21 cellular contexts compared by ENCODE assay signal in the genomic region with DNA sequence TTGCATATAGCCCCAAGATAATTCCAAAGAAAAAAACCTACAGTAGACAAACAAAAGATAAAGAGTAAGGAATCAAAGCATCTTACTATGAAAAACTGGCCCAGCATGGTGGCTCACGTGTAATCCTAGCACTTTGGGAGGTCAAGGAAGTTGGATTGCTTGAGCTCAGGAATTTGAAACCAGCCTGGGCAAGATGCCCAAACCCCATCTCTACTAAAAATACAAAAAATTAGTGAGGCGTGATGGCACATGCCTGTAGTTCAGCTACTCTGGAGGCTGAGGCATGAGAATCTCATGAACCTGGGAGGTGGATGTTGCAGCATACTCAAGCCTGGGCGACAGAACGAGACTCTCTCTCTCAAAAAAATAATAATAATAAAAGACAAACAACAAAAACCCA.
DNase-seq lines count a peak whose midpoint lies in the region; ATAC-seq, FAIRE-seq and TF ChIP-seq lines count a peak whose summit lies in the region.
"Had no signal": no experiment of that assay in that cellular context is flagged by ENCODE, and none has a peak within 500 bp of the region (broad histone marks: within the 10 kb centered on the region; RNA-seq: fewer than 3 reads in every experiment).

No MANE protein-coding gene starts in this region.

- no peaks in the 10 kb centered on the region for H3K27me3 Mint-ChIP-seq in osteocyte (ENCODE audit: unreplicated experiment)
- no peaks in the 10 kb centered on the region for H3K27me3 Mint-ChIP-seq in activated CD8-positive, alpha-beta T cell treated with anti-CD3 and anti-CD28 coated beads for 36 hours
- no peaks in the 10 kb centered on the region for H3K27me3 Mint-ChIP-seq in stimulated activated naive B cell treated with anti-CD40 and anti-IgM and Interleukin-4, amounts not matched to agents 10 μg/mL and 1 μg/mL and 100 μg/mL, for 72 hours
- H3K27me3 Mint-ChIP-seq: B cell; CD4-positive, alpha-beta memory T cell had no signal

- CTCF ChIA-PET in activated CD8-positive, alpha-beta T cell treated with anti-CD3 and anti-CD28 coated beads for 36 hours (lab: Charles Lee): no interaction called here

- FAIRE-seq in RCC 7860 (lab: Jason Lieb, UNC): peak; percentile 80
- FAIRE-seq: GM12892, H54 had no signal

- no peak overlapping the region for H3K4me3 Mint-ChIP-seq in osteocyte (ENCODE audit: unreplicated experiment)
- no peak overlapping the region for H3K4me3 Mint-ChIP-seq in activated CD8-positive, alpha-beta T cell treated with anti-CD3 and anti-CD28 coated beads for 36 hours
- H3K4me3 Mint-ChIP-seq in stimulated activated naive B cell treated with anti-CD40 and anti-IgM and Interleukin-4, amounts not matched to agents 10 μg/mL and 1 μg/mL and 100 μg/mL, for 72 hours: no peak overlapping the region
- H3K4me3 Mint-ChIP-seq: B cell; CD4-positive, alpha-beta memory T cell; HFFc6 had no signal

- peaks cover 39% of the 10 kb centered on the region for H3K9me3 Mint-ChIP-seq in osteocyte (ENCODE audit: unreplicated experiment)
- H3K9me3 Mint-ChIP-seq in activated CD8-positive, alpha-beta T cell treated with anti-CD3 and anti-CD28 coated beads for 36 hours: peaks cover 21% of the 10 kb centered on the region
- peaks cover 0 to 12% of the 10 kb centered on the region in 2 donors for H3K9me3 Mint-ChIP-seq in stimulated activated naive B cell treated with anti-CD40 and anti-IgM and Interleukin-4, amounts not matched to agents 10 μg/mL and 1 μg/mL and 100 μg/mL, for 72 hours

- intact Hi-C loops in activated CD8-positive, alpha-beta T cell treated with anti-CD3 and anti-CD28 coated beads for 36 hours (cut with micrococcal nuclease): no loop called here

- peak; percentile 38 for DNase-seq in DMS 273 treated with DMSO at 0.1 percent for 48 hours (lab: John Stamatoyannopoulos, UW)
- peak; percentile 41 for DNase-seq in RCC 7860 (ENCODE audit: low spot score)
- peak; percentile 19 for DNase-seq in epithelial cell of esophagus (ENCODE audit: low read depth)
- DNase-seq in kidney tubule cell (ENCODE audit: low spot score): peak; percentile 80
- no peak for DNase-seq in osteocyte (ENCODE audit: extremely low spot score, unreplicated experiment)
- DNase-seq in activated CD8-positive, alpha-beta T cell treated with anti-CD3 and anti-CD28 coated beads for 36 hours: no peak
- DNase-seq in stimulated activated naive B cell treated with anti-CD40 and anti-IgM and Interleukin-4, amounts not matched to agents 10 μg/mL and 1 μg/mL and 100 μg/mL, for 72 hours: no peak
- DNase-seq in activated gamma-delta T cell (lab: John Stamatoyannopoulos, UW): no peak
- DNase-seq: CD4-positive, alpha-beta memory T cell; HFFc6; IMR-90; Karpas-422; NCI-H1105 treated with DMSO at 0.1 percent for 48 hours; NCI-H1694 treated with DMSO at 0.1 percent for 48 hours; NCI-H446; NK-92 treated with Interleukin-12 subunit alpha and Interleukin-12 subunit beta, amount 100 ng/mL, for 24 hours; RPMI8226; SIG-M5 had no signal

- no peak for ATAC-seq in activated CD8-positive, alpha-beta T cell treated with anti-CD3 and anti-CD28 coated beads for 36 hours
- ATAC-seq in stimulated activated naive B cell treated with anti-CD40 and anti-IgM and Interleukin-4, amounts not matched to agents 10 μg/mL and 1 μg/mL and 100 μg/mL, for 72 hours (replicated peaks): no peak

- no peak overlapping the region for H3K4me3 ChIP-seq in epithelial cell of esophagus (ENCODE audit: low read length)

- no peaks in the 10 kb centered on the region for H3K36me3 Mint-ChIP-seq in osteocyte (ENCODE audit: unreplicated experiment)
- no peaks in the 10 kb centered on the region for H3K36me3 Mint-ChIP-seq in activated CD8-positive, alpha-beta T cell treated with anti-CD3 and anti-CD28 coated beads for 36 hours (ENCODE audit: low read depth)
- no peaks in the 10 kb centered on the region for H3K36me3 Mint-ChIP-seq in stimulated activated naive B cell treated with anti-CD40 and anti-IgM and Interleukin-4, amounts not matched to agents 10 μg/mL and 1 μg/mL and 100 μg/mL, for 72 hours
- H3K36me3 Mint-ChIP-seq: CD4-positive, alpha-beta memory T cell had no signal

- no peak overlapping the region for H3K27ac Mint-ChIP-seq in osteocyte (ENCODE audit: unreplicated experiment)
- no peak overlapping the region for H3K27ac Mint-ChIP-seq in activated CD8-positive, alpha-beta T cell treated with anti-CD3 and anti-CD28 coated beads for 36 hours
- no peak overlapping the region for H3K27ac Mint-ChIP-seq in stimulated activated naive B cell treated with anti-CD40 and anti-IgM and Interleukin-4, amounts not matched to agents 10 μg/mL and 1 μg/mL and 100 μg/mL, for 72 hours
- H3K27ac Mint-ChIP-seq: B cell; CD4-positive, alpha-beta memory T cell; HFFc6 had no signal

- TF ChIP-seq CTCF in epithelial cell of esophagus (IDR thresholded peaks at IDR 0.05; ENCODE audit: insufficient read depth, low read depth, low read length, missing control alignments) (no peak), osteocyte (IDR thresholded peaks at IDR 0.05) (no peak)
- no peak for TF ChIP-seq CTCF in activated CD8-positive, alpha-beta T cell treated with anti-CD3 and anti-CD28 coated beads for 36 hours (IDR thresholded peaks at IDR 0.05)

- H3K4me1 Mint-ChIP-seq in osteocyte (ENCODE audit: unreplicated experiment): no peaks in the 10 kb centered on the region
- H3K4me1 Mint-ChIP-seq in activated CD8-positive, alpha-beta T cell treated with anti-CD3 and anti-CD28 coated beads for 36 hours (ENCODE audit: low read depth): no peaks in the 10 kb centered on the region
- no peaks in the 10 kb centered on the region for H3K4me1 Mint-ChIP-seq in stimulated activated naive B cell treated with anti-CD40 and anti-IgM and Interleukin-4, amounts not matched to agents 10 μg/mL and 1 μg/mL and 100 μg/mL, for 72 hours
- H3K4me1 Mint-ChIP-seq: B cell; CD4-positive, alpha-beta memory T cell had no signal

- POLR2A ChIA-PET in activated CD8-positive, alpha-beta T cell treated with anti-CD3 and anti-CD28 coated beads for 36 hours (lab: Charles Lee): no interaction called here

Comparison
In these comparisons a context has a peak if more than half of its experiments do, and no peak if none do; other contexts are left out.
1. DNase-seq: peak in DMS 273 treated with DMSO at 0.1 percent for 48 hours (single experiment), RCC 7860 (single experiment), epithelial cell of esophagus (single experiment) and kidney tubule cell (single experiment); none in osteocyte (single experiment), activated CD8-positive, alpha-beta T cell treated with anti-CD3 and anti-CD28 coated beads for 36 hours (single experiment), stimulated activated naive B cell treated with anti-CD40 and anti-IgM and Interleukin-4, amounts not matched to agents 10 μg/mL and 1 μg/mL and 100 μg/mL, for 72 hours (single experiment) and activated gamma-delta T cell (single experiment).